1 cellular context compared by ENCODE assay signal in genomic region chr1:166969074-166969677, GRCh38.
TF ChIP-seq lines count a peak whose summit lies in the region.

No MANE protein-coding gene starts in this region.

TF ChIP-seq in GM12878, 131 proteins besides CTCF, POLR2A, EP300 and RAD21 (continued from another document):
- TF ChIP-seq E4F1 (IDR thresholded peaks at IDR 0.05; ENCODE audit: borderline replicate concordance, partially characterized antibody) (no peak), EED (IDR thresholded peaks at IDR 0.05; ENCODE audit: low read depth) (no peak)
TF ChIP-seq in GM12878: peak in this region for 0.
